ENCODE assay signal across 8 cellular contexts in the genomic region with DNA sequence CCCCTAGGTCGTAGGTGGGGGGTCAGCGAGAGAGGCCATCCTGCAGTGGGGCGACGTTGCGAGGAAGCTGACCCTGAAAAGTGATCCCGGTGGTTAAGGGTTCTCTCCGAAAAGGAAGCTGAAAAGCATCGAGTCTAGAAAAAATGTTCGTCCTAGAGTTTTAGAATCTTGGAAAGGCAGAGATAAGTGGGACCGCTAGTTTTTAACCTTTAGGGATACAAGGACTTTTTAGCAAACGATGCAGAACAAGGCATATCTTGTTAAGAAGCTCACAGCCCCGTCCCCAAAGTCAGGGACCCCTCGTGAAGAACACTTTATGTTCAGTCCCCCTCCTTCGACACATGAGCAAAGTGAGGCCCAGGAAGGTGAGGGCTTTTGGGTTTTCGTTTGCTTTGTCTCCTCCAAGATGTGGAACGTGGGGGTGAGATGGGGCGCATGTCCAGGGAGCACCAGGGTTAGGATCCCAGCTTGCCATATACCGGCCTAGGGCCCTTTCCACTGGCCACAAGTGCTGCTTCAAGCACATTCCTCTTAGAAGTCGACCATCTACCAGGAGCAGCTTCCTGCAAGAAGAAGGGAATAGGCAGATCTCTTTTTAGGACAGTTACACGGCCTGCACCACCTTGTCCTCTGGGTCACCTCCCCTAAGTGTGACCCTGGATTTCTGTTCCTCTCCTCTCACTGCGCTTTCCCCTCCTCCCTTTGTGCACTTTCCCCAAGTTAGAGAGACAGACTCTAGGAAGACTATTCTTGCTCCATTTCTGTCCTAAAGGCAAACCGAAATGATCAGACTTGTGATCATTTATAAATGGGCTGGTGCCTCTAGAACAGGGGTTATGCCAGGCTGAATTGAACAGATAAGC. TPM values are rescaled to one million over a fixed set of nuclear protein-coding genes. Genes with fewer than 3 reads are reported as not detected.
DNase-seq lines count a peak whose midpoint lies in the region; ATAC-seq and TF ChIP-seq lines count a peak whose summit lies in the region.

No MANE protein-coding gene starts in this region.

- H3K27me3 ChIP-seq in heart left ventricle = no peaks in the 10 kb centered on the region

- H3K4me1 ChIP-seq in heart left ventricle = peaks cover 0 to 23% (median 9%) of the 10 kb centered on the region in 12 donors

- H3K27me3 Mint-ChIP-seq in endothelial cell (ENCODE audit: unreplicated experiment) = peaks cover 2% of the 10 kb centered on the region
- H3K27me3 Mint-ChIP-seq in neural crest cell (ENCODE audit: low read depth) = no peaks in the 10 kb centered on the region

- no peak for ATAC-seq in heart left ventricle
- no peak for ATAC-seq in HG02623 (IDR thresholded peaks at IDR 0.05; ENCODE audit: unreplicated experiment)

- H3K27ac Mint-ChIP-seq in endothelial cell (ENCODE audit: unreplicated experiment) (no peak overlapping the region), neural crest cell (ENCODE audit: unreplicated experiment) (peak overlapping the region; percentile 90)

- H3K4me3 ChIP-seq in heart left ventricle = peak overlapping the region; percentile 67 to 95 (median 80)

- H3K9me3 ChIP-seq in heart left ventricle = no peaks in the 10 kb centered on the region

- H3K4me1 Mint-ChIP-seq in endothelial cell (ENCODE audit: unreplicated experiment) (peaks cover 11% of the 10 kb centered on the region), neural crest cell (peaks cover 30% of the 10 kb centered on the region)

- intact Hi-C loops in heart left ventricle (cut with DNase I) = loop anchor here in 1 of 10 donors (10.0 kb wide), 1 partner anchor 550 kb away; no protein-coding TSS in a partner anchor
- intact Hi-C loops in cardiac septum (cut with DNase I) = no loop called here

- H3K36me3 Mint-ChIP-seq in endothelial cell (ENCODE audit: low read depth, unreplicated experiment) (no peaks in the 10 kb centered on the region), neural crest cell (ENCODE audit: low read depth) (peaks cover 10% of the 10 kb centered on the region)

- DNase-seq in heart left ventricle (peak in 2 of 5 donors; percentile 15 to 57), cardiac septum (ENCODE audit: low spot score) (no peak), RPMI7951 (ENCODE audit: low read depth) (peak; percentile 8), endothelial cell (ENCODE audit: low spot score) (peak; percentile 6), neural crest cell (ENCODE audit: low read depth, low spot score) (no peak), caudate nucleus (lab: John Stamatoyannopoulos, UW) (no peak), SW480 (ENCODE audit: low spot score) (no peak)

- 40 to 50% (median 45%) methylated on average over 22 of the region's 22 CpGs for WGBS in heart left ventricle, 4 donors

- no peaks in the 10 kb centered on the region for H3K36me3 ChIP-seq in heart left ventricle

- TF ChIP-seq CTCF in heart left ventricle (IDR thresholded peaks at IDR 0.05) = no peak
- no peak for TF ChIP-seq CTCF in endothelial cell (IDR thresholded peaks at IDR 0.05; ENCODE audit: unreplicated experiment)
- no peak for TF ChIP-seq CTCF in neural crest cell (conservative IDR thresholded peaks at IDR 0.05)

- TF ChIP-seq POLR2A in heart left ventricle (IDR thresholded peaks at IDR 0.05) = no peak

- H3K9me3 Mint-ChIP-seq in endothelial cell (ENCODE audit: unreplicated experiment) = no peaks in the 10 kb centered on the region
- H3K9me3 Mint-ChIP-seq in neural crest cell = no peaks in the 10 kb centered on the region

- H3K4me3 Mint-ChIP-seq in endothelial cell (ENCODE audit: unreplicated experiment) = peak overlapping the region; percentile 93
- peak overlapping the region; percentile 92 for H3K4me3 Mint-ChIP-seq in neural crest cell

- peak overlapping the region in 7 of 12 donors; percentile 29 to 64 (median 50) for H3K27ac ChIP-seq in heart left ventricle
- H3K27ac ChIP-seq in caudate nucleus (ENCODE audit: low read depth, low read length) = no peak overlapping the region

RNA-seq across cellular contexts. Expression of a gene that starts 1.0 kb away (rescaled TPM):
- total RNA-seq in heart left ventricle = 1 to 10 TPM; 1.5 to 4.1 (median 2.6) TPM
- 1 to 10 TPM; 1.3 to 1.6 TPM for polyA plus RNA-seq in heart left ventricle
- 2.8 TPM for total RNA-seq in cardiac septum
- 3.7 and 4.2 TPM in 2 replicates for total RNA-seq in RPMI7951 (2014; rRNA removed; shearing (Covaris generic))
- total RNA-seq in endothelial cell (ENCODE audit: unreplicated experiment) = 5.0 TPM
- total RNA-seq in neural crest cell = 10.7 and 11.9 TPM in 2 replicates

Comparison
In these comparisons a context has a peak if more than half of its experiments do, and no peak if none do; other contexts are left out.
1. DNase-seq: peak in RPMI7951 (single experiment) and endothelial cell (single experiment); none in cardiac septum (single experiment), neural crest cell (single experiment), caudate nucleus (0 of 61) and SW480 (single experiment).